In genomic region chr3:58527440-58527839, GRCh38 we compare ENCODE assay signal across 9 cellular contexts. TPM values are rescaled to one million over a fixed set of nuclear protein-coding genes. Genes with fewer than 3 reads are reported as not detected.
"Had no signal": no experiment of that assay in that cellular context is flagged by ENCODE, and none has a peak within 500 bp of the region (broad histone marks: within the 10 kb centered on the region; RNA-seq: fewer than 3 reads in every experiment).

No MANE protein-coding gene starts in this region.

RNA-seq across cellular contexts. Expression of gene ACOX2, which starts 9.6 kb away (rescaled TPM):
- total RNA-seq: naive thymus-derived CD4-positive, alpha-beta T cell; naive thymus-derived CD8-positive, alpha-beta T cell; natural killer cell; natural killer cell treated with Interleukin-12 subunit alpha and Interleukin-12 subunit beta and Interleukin-15 and Interleukin-18, amount 100 ng/mL, for 72 hours had no signal
- polyA plus RNA-seq: naive thymus-derived CD4-positive, alpha-beta T cell; naive thymus-derived CD8-positive, alpha-beta T cell; neural cell had no signal

RNA-seq across cellular contexts. Expression of gene FAM107A, which starts 49.8 kb away (rescaled TPM):
- total RNA-seq: naive thymus-derived CD4-positive, alpha-beta T cell; naive thymus-derived CD8-positive, alpha-beta T cell; natural killer cell; natural killer cell treated with Interleukin-12 subunit alpha and Interleukin-12 subunit beta and Interleukin-15 and Interleukin-18, amount 100 ng/mL, for 72 hours; osteoblast; osteocyte; progenitor cell of endocrine pancreas; smooth muscle cell had no signal
- polyA plus RNA-seq: naive thymus-derived CD4-positive, alpha-beta T cell; naive thymus-derived CD8-positive, alpha-beta T cell; smooth muscle cell had no signal
